Comparison of ENCODE assay signal across 15 cellular contexts in the genomic region with DNA sequence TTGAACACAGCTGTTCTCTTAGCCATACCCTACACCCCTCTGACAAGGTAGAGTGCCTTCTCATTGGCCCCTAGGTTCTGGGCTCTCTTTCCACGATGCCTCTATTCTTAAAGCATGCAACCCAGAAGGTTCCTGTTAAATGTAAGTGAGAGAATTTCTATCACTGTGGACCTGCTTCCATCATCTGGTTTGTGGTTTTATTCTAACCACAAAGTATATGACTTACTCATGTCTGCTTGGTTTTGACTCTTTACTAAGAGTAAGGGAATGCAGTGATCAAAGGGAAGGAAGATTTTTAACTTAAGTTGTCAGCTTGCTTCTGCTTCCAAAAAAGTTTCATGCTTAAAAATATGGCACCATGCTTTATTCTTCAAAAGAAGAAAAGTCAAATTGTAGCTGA.
DNase-seq lines count a peak whose midpoint lies in the region; ATAC-seq and TF ChIP-seq lines count a peak whose summit lies in the region.
"Had no signal": no experiment of that assay in that cellular context is flagged by ENCODE, and none has a peak within 500 bp of the region (broad histone marks: within the 10 kb centered on the region; RNA-seq: fewer than 3 reads in every experiment).

No MANE protein-coding gene starts in this region.

- H3K79me2 ChIP-seq in GM23248 (ENCODE audit: insufficient read depth), result no peaks in the 10 kb centered on the region

- H3K4me3 ChIP-seq in GM23248, result no peak overlapping the region
- no peak overlapping the region for H3K4me3 ChIP-seq in fibroblast of mammary gland (ENCODE audit: control insufficient read depth, low read depth, low read length)
- H3K4me3 ChIP-seq: spleen had no signal

- TF ChIP-seq CTCF in fibroblast of mammary gland (conservative IDR thresholded peaks at IDR 0.05; ENCODE audit: control insufficient read depth, insufficient read depth, low read depth, low read length), result no peak

- no peaks in the 10 kb centered on the region for H3K9me3 ChIP-seq in GM23248 (ENCODE audit: low read depth)
- H3K9me3 ChIP-seq: spleen had no signal

- WGBS in GM23248 (ENCODE audit: low coverage in 1 of 2, low lambda C conversion rate in 2 of 2, missing lambda C conversion rate in 2 of 2), 2 experiments, result 0% methylated on average over 1 of the region's 1 CpG

- no peaks in the 10 kb centered on the region for H4K20me1 ChIP-seq in GM23248 (ENCODE audit: insufficient read depth)

- no peak overlapping the region for H3K4me2 ChIP-seq in GM23248 (ENCODE audit: unreplicated experiment)

- peaks cover 6% of the 10 kb centered on the region; the same call in 1 of the 2 replicates for H3K27me3 ChIP-seq in GM23248 (replicated peaks; ENCODE audit: insufficient read depth)
- H3K27me3 ChIP-seq: spleen had no signal

- H3K27ac ChIP-seq in GM23248, result no peak overlapping the region
- H3K27ac ChIP-seq: spleen had no signal

- peaks cover 18% of the 10 kb centered on the region for H3K4me1 ChIP-seq in GM23248 (ENCODE audit: insufficient read depth)
- H3K4me1 ChIP-seq: spleen had no signal

- H3F3A ChIP-seq in GM23248 (ENCODE audit: insufficient read depth), result peaks cover 20% of the 10 kb centered on the region

- no peaks in the 10 kb centered on the region for H3K36me3 ChIP-seq in GM23248 (ENCODE audit: low read depth)
- H3K36me3 ChIP-seq: spleen had no signal

- in situ Hi-C loops in GM23248 (cut with MboI), result no loop called here

- ATAC-seq in stimulated activated naive CD8-positive, alpha-beta T cell treated with anti-CD3 and anti-CD28 coated beads, Interleukin-15, Interleukin-2, amounts not matched to agents 100 U/mL and 50 U/mL, for 24 hours, result peak; percentile 46
- no peak for ATAC-seq in HG03139 (IDR thresholded peaks at IDR 0.05; ENCODE audit: unreplicated experiment)

- H2AFZ ChIP-seq in GM23248, result no peak overlapping the region

- peak; percentile 81 for DNase-seq in GM23248
- DNase-seq in RKO (ENCODE audit: low spot score), result peak; percentile 51
- DNase-seq in fibroblast of mammary gland (ENCODE audit: low read depth), result peak; percentile 94
- DNase-seq in stimulated activated naive CD8-positive, alpha-beta T cell treated with anti-CD3 and anti-CD28 coated beads, Interleukin-15, Interleukin-2, amounts not matched to agents 100 U/mL and 50 U/mL, for 24 hours, result no peak
- DNase-seq in NCI-H2196 treated with DMSO at 0.1 percent for 48 hours (lab: John Stamatoyannopoulos, UW; ENCODE audit: unreplicated experiment), result no peak
- no peak for DNase-seq in NOMO-1 treated with DMSO at 0.1 percent for 48 hours (lab: John Stamatoyannopoulos, UW; ENCODE audit: unreplicated experiment)
- DNase-seq: activated B cell treated with CpG ODN at 0.5 μM for 24 hours; activated T-cell treated with anti-CD3 and anti-CD28 coated beads, Interleukin-2, amount 50 U/mL, for 1 hour; DMS53; NCI-H1930; NCI-H82; nucleus accumbens; spleen; trophoblast cell had no signal

- no peaks in the 10 kb centered on the region for H3K9me2 ChIP-seq in GM23248 (ENCODE audit: insufficient read depth)

- H3K9ac ChIP-seq in GM23248, result no peak overlapping the region

Comparison
In these comparisons a context has a peak if more than half of its experiments do, and no peak if none do; other contexts are left out.
1. DNase-seq: peak in GM23248 (single experiment), RKO (single experiment) and fibroblast of mammary gland (single experiment); none in stimulated activated naive CD8-positive, alpha-beta T cell treated with anti-CD3 and anti-CD28 coated beads, Interleukin-15, Interleukin-2, amounts not matched to agents 100 U/mL and 50 U/mL, for 24 hours (single experiment), NCI-H2196 treated with DMSO at 0.1 percent for 48 hours (single experiment) and NOMO-1 treated with DMSO at 0.1 percent for 48 hours (single experiment).